14 cellular contexts compared by ENCODE assay signal in genomic region chr15:64111679-64112050, GRCh38. TPM values are rescaled to one million over a fixed set of nuclear protein-coding genes. Genes with fewer than 3 reads are reported as not detected.
DNase-seq lines count a peak whose midpoint lies in the region; ATAC-seq, FAIRE-seq and TF ChIP-seq lines count a peak whose summit lies in the region.
"Had no signal": no experiment of that assay in that cellular context is flagged by ENCODE, and none has a peak within 500 bp of the region (broad histone marks: within the 10 kb centered on the region; RNA-seq: fewer than 3 reads in every experiment).

No MANE protein-coding gene starts in this region.

- H2AFZ ChIP-seq in hepatocyte, result no peak overlapping the region

- TF ChIP-seq CTCF in CD14-positive monocyte (IDR thresholded peaks at IDR 0.05) (no peak), hepatocyte (IDR thresholded peaks at IDR 0.05; ENCODE audit: poor library complexity) (no peak)

- CTCF ChIA-PET in activated CD8-positive, alpha-beta memory T cell treated with anti-CD3 and anti-CD28 coated beads, Interleukin-2, amount 10 ng/mL, durations not matched to agents 7 days and 5 days (lab: Charles Lee), result interaction anchor here (1.2 to 2.6 kb wide), 5 partner anchors 15 to 44 kb away, joined by 4 to 10 read pairs (median 5); partner anchors contain the start of genes CIAO2A and SNX1

- no peaks in the 10 kb centered on the region for H3K9me3 Mint-ChIP-seq in CD14-positive monocyte
- no peaks in the 10 kb centered on the region for H3K9me3 Mint-ChIP-seq in activated CD8-positive, alpha-beta memory T cell treated with anti-CD3 and anti-CD28 coated beads, Interleukin-2, amount 10 ng/mL, durations not matched to agents 7 days and 5 days (ENCODE audit: low read depth)
- H3K9me3 Mint-ChIP-seq: activated CD8-positive, alpha-beta T cell treated with anti-CD3 and anti-CD28 coated beads for 36 hours; H9 had no signal

- no peak overlapping the region for H3K4me3 Mint-ChIP-seq in CD14-positive monocyte
- H3K4me3 Mint-ChIP-seq in activated CD8-positive, alpha-beta memory T cell treated with anti-CD3 and anti-CD28 coated beads, Interleukin-2, amount 10 ng/mL, durations not matched to agents 7 days and 5 days, result no peak overlapping the region
- H3K4me3 Mint-ChIP-seq: activated CD8-positive, alpha-beta T cell treated with anti-CD3 and anti-CD28 coated beads for 36 hours; H9 had no signal

- H3K9me2 ChIP-seq in hepatocyte (replicated peaks; ENCODE audit: insufficient read depth), result no peaks in the 10 kb centered on the region

- peaks cover 16% of the 10 kb centered on the region for H4K20me1 ChIP-seq in hepatocyte (ENCODE audit: insufficient read depth, poor library complexity, severe bottlenecking)

- peaks cover 66% of the 10 kb centered on the region for H3K4me1 Mint-ChIP-seq in CD14-positive monocyte
- H3K4me1 Mint-ChIP-seq in activated CD8-positive, alpha-beta memory T cell treated with anti-CD3 and anti-CD28 coated beads, Interleukin-2, amount 10 ng/mL, durations not matched to agents 7 days and 5 days, result peaks cover 30% of the 10 kb centered on the region

- DNase-seq in CD14-positive monocyte (ENCODE audit: low spot score) (no peak), NCI-H526 treated with DMSO at 0.1 percent for 48 hours (lab: John Stamatoyannopoulos, UW) (peak; percentile 11), hepatocyte (ENCODE audit: low spot score) (no peak), pons (ENCODE audit: low spot score) (peak; percentile 54), iPS-NIHi7 (ENCODE audit: extremely low spot score) (no peak), small intestine (no peak), NCI-H2227 (lab: John Stamatoyannopoulos, UW; ENCODE audit: unreplicated experiment) (no peak)
- DNase-seq in activated CD8-positive, alpha-beta memory T cell treated with anti-CD3 and anti-CD28 coated beads, Interleukin-2, amount 10 ng/mL, durations not matched to agents 7 days and 5 days, result no peak
- DNase-seq: activated CD8-positive, alpha-beta T cell treated with anti-CD3 and anti-CD28 coated beads for 36 hours; body of pancreas; H9; NCI-H1092 treated with DMSO at 0.1 percent for 48 hours; SJCRH30; stimulated activated CD4-positive, alpha-beta T cell treated with anti-CD3 and anti-CD28 coated beads, Interleukin-4, amount 100 ng/mL, for 24 hours had no signal

- peak overlapping the region; percentile 48 to 94 (median 89) for H3K27ac Mint-ChIP-seq in CD14-positive monocyte
- no peak overlapping the region for H3K27ac Mint-ChIP-seq in activated CD8-positive, alpha-beta memory T cell treated with anti-CD3 and anti-CD28 coated beads, Interleukin-2, amount 10 ng/mL, durations not matched to agents 7 days and 5 days
- H3K27ac Mint-ChIP-seq: activated CD8-positive, alpha-beta T cell treated with anti-CD3 and anti-CD28 coated beads for 36 hours; H9 had no signal

- ATAC-seq in activated CD8-positive, alpha-beta memory T cell treated with anti-CD3 and anti-CD28 coated beads, Interleukin-2, amount 10 ng/mL, durations not matched to agents 7 days and 5 days, result no peak
- ATAC-seq: activated CD8-positive, alpha-beta T cell treated with anti-CD3 and anti-CD28 coated beads for 36 hours had no signal

- H3K36me3 Mint-ChIP-seq in CD14-positive monocyte, result peaks cover 26 to 31% of the 10 kb centered on the region in 2 donors
- H3K36me3 Mint-ChIP-seq in activated CD8-positive, alpha-beta memory T cell treated with anti-CD3 and anti-CD28 coated beads, Interleukin-2, amount 10 ng/mL, durations not matched to agents 7 days and 5 days, result peaks cover 28% of the 10 kb centered on the region

- H3K27me3 ChIP-seq in hepatocyte (no peaks in the 10 kb centered on the region), small intestine (ENCODE audit: control insufficient read depth in 2 of 2, insufficient read depth in 2 of 2, low read length in 2 of 2) (no peaks in the 10 kb centered on the region)
- H3K27me3 ChIP-seq: body of pancreas, SJCRH30 had no signal

- peak overlapping the region; percentile 54 for H3K4me2 ChIP-seq in hepatocyte

- H3K27ac ChIP-seq in hepatocyte (peak overlapping the region; percentile 66), small intestine (ENCODE audit: low read depth in 1 of 2, low read length in 1 of 2) (no peak overlapping the region)
- H3K27ac ChIP-seq: SJCRH30 had no signal

- intact Hi-C loops in CD14-positive monocyte (cut with micrococcal nuclease), result loop anchor here in 1 of 2 donors (2.0 kb wide), 1 partner anchor 15 kb away; no protein-coding TSS in a partner anchor

- H3K36me3 ChIP-seq in hepatocyte (replicated peaks; ENCODE audit: insufficient read depth, low read depth), result no peaks in the 10 kb centered on the region
- peaks cover 0 to 18% of the 10 kb centered on the region in 2 donors for H3K36me3 ChIP-seq in small intestine (ENCODE audit: control insufficient read depth in 2 of 2, insufficient read depth in 2 of 2, low read length in 2 of 2)

- peaks cover 86% of the 10 kb centered on the region for H3K79me2 ChIP-seq in hepatocyte

- H3K27me3 Mint-ChIP-seq in CD14-positive monocyte (ENCODE audit: low read depth in 3 of 3), result no peaks in the 10 kb centered on the region
- no peaks in the 10 kb centered on the region for H3K27me3 Mint-ChIP-seq in activated CD8-positive, alpha-beta memory T cell treated with anti-CD3 and anti-CD28 coated beads, Interleukin-2, amount 10 ng/mL, durations not matched to agents 7 days and 5 days
- H3K27me3 Mint-ChIP-seq: activated CD8-positive, alpha-beta T cell treated with anti-CD3 and anti-CD28 coated beads for 36 hours had no signal

- no peak for FAIRE-seq in small intestine (lab: Jason Lieb, UNC)

- peaks cover 31% of the 10 kb centered on the region for H3K4me1 ChIP-seq in hepatocyte (ENCODE audit: insufficient read depth)
- peaks cover 0 to 1% of the 10 kb centered on the region in 2 donors for H3K4me1 ChIP-seq in small intestine (ENCODE audit: control insufficient read depth in 2 of 2, insufficient read depth in 1 of 2, low read depth in 1 of 2, low read length in 1 of 2)
- H3K4me1 ChIP-seq: SJCRH30 had no signal

- WGBS in hepatocyte (ENCODE audit: low lambda C conversion rate, missing lambda C conversion rate), result 50% methylated on average over 3 of the region's 3 CpGs
- 83 to 90% (median 84%) methylated on average over 3 of the region's 3 CpGs for WGBS in small intestine, 3 donors

- H3K4me3 ChIP-seq in hepatocyte (no peak overlapping the region), small intestine (ENCODE audit: low read depth in 1 of 2, low read length in 2 of 2) (no peak overlapping the region)
- H3K4me3 ChIP-seq: body of pancreas, SJCRH30 had no signal

- no peaks in the 10 kb centered on the region for H3K9me3 ChIP-seq in hepatocyte (ENCODE audit: low read depth)
- H3K9me3 ChIP-seq in small intestine (ENCODE audit: control insufficient read depth, low read depth), result no peaks in the 10 kb centered on the region
- H3K9me3 ChIP-seq: body of pancreas, SJCRH30 had no signal

RNA-seq across cellular contexts. Expression of gene SNX1, which starts 15.9 kb away (rescaled TPM):
- 100 to 1,000 TPM; 115 TPM for polyA plus RNA-seq in CD14-positive monocyte
- 64.9 and 73.9 TPM in 2 replicates for total RNA-seq in hepatocyte
- 95.3 and 103 TPM in 2 replicates for polyA plus RNA-seq in hepatocyte
- polyA plus RNA-seq in small intestine, result 10 to 100 TPM; 56.5 to 95.7 (median 58.7) TPM
- total RNA-seq in activated CD8-positive, alpha-beta memory T cell treated with anti-CD3 and anti-CD28 coated beads, Interleukin-2, amount 10 ng/mL, durations not matched to agents 7 days and 5 days, result 100 to 1,000 TPM; 108 to 114 TPM

RNA-seq across cellular contexts. Expression of gene CIAO2A, which starts 18.0 kb away (rescaled TPM):
- polyA plus RNA-seq in CD14-positive monocyte (100 to 1,000 TPM; 261 to 265 TPM), hepatocyte (193 and 256 TPM in 2 replicates), small intestine (100 to 1,000 TPM; 136 to 259 (median 206) TPM)
- total RNA-seq in hepatocyte, result 228 and 247 TPM in 2 replicates
- total RNA-seq in activated CD8-positive, alpha-beta memory T cell treated with anti-CD3 and anti-CD28 coated beads, Interleukin-2, amount 10 ng/mL, durations not matched to agents 7 days and 5 days, result 10 to 100 TPM; 66.4 to 80.2 TPM

RNA-seq across cellular contexts. Expression of gene SNX22, which starts 39.9 kb away (rescaled TPM):
- 1 to 10 TPM in 1 of 2 donors, under 1 TPM in 1; 0.80 to 1.2 TPM for polyA plus RNA-seq in CD14-positive monocyte
- 4.3 and 7.7 TPM in 2 replicates for total RNA-seq in hepatocyte
- polyA plus RNA-seq in hepatocyte, result 6.3 and 7.5 TPM in 2 replicates
- 1 to 10 TPM in 1 of 3 donors, under 1 TPM in 2; 0.54 to 1.8 (median 0.67) TPM for polyA plus RNA-seq in small intestine
- total RNA-seq in activated CD8-positive, alpha-beta memory T cell treated with anti-CD3 and anti-CD28 coated beads, Interleukin-2, amount 10 ng/mL, durations not matched to agents 7 days and 5 days, result under 1 TPM; 0.21 to 0.35 TPM

RNA-seq across cellular contexts. Expression of gene PPIB, which starts 51.2 kb away (rescaled TPM):
- polyA plus RNA-seq in CD14-positive monocyte (100 to 1,000 TPM; 520 to 532 TPM), hepatocyte (1,542 and 1,693 TPM in 2 replicates), small intestine (100 to 1,000 TPM; 248 to 895 (median 288) TPM)
- 799 and 814 TPM in 2 replicates for total RNA-seq in hepatocyte
- total RNA-seq in activated CD8-positive, alpha-beta memory T cell treated with anti-CD3 and anti-CD28 coated beads, Interleukin-2, amount 10 ng/mL, durations not matched to agents 7 days and 5 days, result 100 to 1,000 TPM; 308 to 386 TPM

Comparison
In these comparisons a context has a peak if more than half of its experiments do, and no peak if none do; other contexts are left out.
1. DNase-seq: peak in NCI-H526 treated with DMSO at 0.1 percent for 48 hours (single experiment) and pons (single experiment); none in CD14-positive monocyte (single experiment), hepatocyte (single experiment), iPS-NIHi7 (single experiment), small intestine (single experiment), NCI-H2227 (single experiment) and activated CD8-positive, alpha-beta memory T cell treated with anti-CD3 and anti-CD28 coated beads, Interleukin-2, amount 10 ng/mL, durations not matched to agents 7 days and 5 days (single experiment).